Comparison of ENCODE assay signal across 12 cellular contexts in the genomic region with DNA sequence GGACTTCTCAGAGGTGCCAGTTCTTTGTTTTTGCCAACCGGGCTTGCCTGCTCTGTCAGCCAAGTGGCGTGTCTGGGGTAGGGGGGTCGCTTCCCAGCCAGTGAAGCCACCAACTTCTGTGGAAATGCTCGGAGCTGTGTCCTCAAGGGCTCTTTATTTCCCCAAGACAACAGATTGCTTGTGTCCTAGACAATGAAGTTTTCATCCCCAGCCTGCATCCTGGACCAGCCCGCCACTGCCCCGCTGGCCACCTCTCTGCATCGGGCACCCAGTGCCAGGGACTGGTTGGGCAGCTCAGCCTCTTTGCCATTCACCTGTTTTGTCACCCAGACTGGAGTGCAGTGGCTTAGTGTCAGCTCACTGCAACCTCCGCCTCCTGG. TPM values are rescaled to one million over a fixed set of nuclear protein-coding genes. Genes with fewer than 3 reads are reported as not detected.
A peak's percentile ranks its signal among the peaks of the same experiment; 100 is the strongest.
DNase-seq lines count a peak whose midpoint lies in the region; ATAC-seq and TF ChIP-seq lines count a peak whose summit lies in the region.
"Had no signal": no experiment of that assay in that cellular context is flagged by ENCODE, and none has a peak within 500 bp of the region (broad histone marks: within the 10 kb centered on the region; RNA-seq: fewer than 3 reads in every experiment).

No MANE protein-coding gene starts in this region.

- H3K4me1 Mint-ChIP-seq in activated CD8-positive, alpha-beta T cell treated with anti-CD3 and anti-CD28 coated beads for 36 hours (ENCODE audit: low read depth) = peaks cover 43% of the 10 kb centered on the region
- peaks cover 54% of the 10 kb centered on the region for H3K4me1 Mint-ChIP-seq in activated CD8-positive, alpha-beta T cell treated with anti-CD3 and anti-CD28 coated beads, Interleukin-2, amount 10 ng/mL, durations not matched to agents 7 days and 5 days (ENCODE audit: low read depth)
- peaks cover 69% of the 10 kb centered on the region for H3K4me1 Mint-ChIP-seq in nephron progenitor cell

- POLR2A ChIA-PET in activated CD8-positive, alpha-beta T cell treated with anti-CD3 and anti-CD28 coated beads for 36 hours (lab: Charles Lee) = interaction anchor here (0.7 kb wide), 2 partner anchors 15 to 40 kb away, joined by 3 read pairs; no protein-coding TSS in a partner anchor
- POLR2A ChIA-PET in activated CD8-positive, alpha-beta T cell treated with anti-CD3 and anti-CD28 coated beads, Interleukin-2, amount 10 ng/mL, durations not matched to agents 7 days and 5 days (lab: Charles Lee) = no interaction called here

- TF ChIP-seq POLR2A in tibial nerve (IDR thresholded peaks at IDR 0.05) = no peak

- no peak overlapping the region for H3K4me3 ChIP-seq in tibial nerve

- H3K27me3 Mint-ChIP-seq in activated CD8-positive, alpha-beta T cell treated with anti-CD3 and anti-CD28 coated beads for 36 hours = no peaks in the 10 kb centered on the region
- H3K27me3 Mint-ChIP-seq in activated CD8-positive, alpha-beta T cell treated with anti-CD3 and anti-CD28 coated beads, Interleukin-2, amount 10 ng/mL, durations not matched to agents 7 days and 5 days (ENCODE audit: low read depth) = no peaks in the 10 kb centered on the region
- H3K27me3 Mint-ChIP-seq in nephron progenitor cell (ENCODE audit: low read depth, poor library complexity) = no peaks in the 10 kb centered on the region
- H3K27me3 Mint-ChIP-seq: natural killer cell treated with Interleukin-12 subunit alpha and Interleukin-12 subunit beta and Interleukin-15 and Interleukin-18, amount 100 ng/mL, for 72 hours; stimulated activated memory B cell treated with anti-CD40 and anti-IgM and Interleukin-4, amounts not matched to agents 10 μg/mL and 1 μg/mL and 100 μg/mL, for 72 hours had no signal

- no peak for ATAC-seq in activated CD8-positive, alpha-beta T cell treated with anti-CD3 and anti-CD28 coated beads for 36 hours
- ATAC-seq in activated CD8-positive, alpha-beta T cell treated with anti-CD3 and anti-CD28 coated beads, Interleukin-2, amount 10 ng/mL, durations not matched to agents 7 days and 5 days = no peak
- ATAC-seq in HG03571 (IDR thresholded peaks at IDR 0.05; ENCODE audit: unreplicated experiment) = no peak
- ATAC-seq: natural killer cell treated with Interleukin-12 subunit alpha and Interleukin-12 subunit beta and Interleukin-15 and Interleukin-18, amount 100 ng/mL, for 72 hours; stimulated activated memory B cell treated with anti-CD40 and anti-IgM and Interleukin-4, amounts not matched to agents 10 μg/mL and 1 μg/mL and 100 μg/mL, for 72 hours had no signal

- peaks cover 2% of the 10 kb centered on the region for H3K36me3 Mint-ChIP-seq in activated CD8-positive, alpha-beta T cell treated with anti-CD3 and anti-CD28 coated beads for 36 hours (ENCODE audit: low read depth)
- H3K36me3 Mint-ChIP-seq in activated CD8-positive, alpha-beta T cell treated with anti-CD3 and anti-CD28 coated beads, Interleukin-2, amount 10 ng/mL, durations not matched to agents 7 days and 5 days (ENCODE audit: low read depth) = no peaks in the 10 kb centered on the region
- no peaks in the 10 kb centered on the region for H3K36me3 Mint-ChIP-seq in nephron progenitor cell (ENCODE audit: low read depth)
- H3K36me3 Mint-ChIP-seq: natural killer cell treated with Interleukin-12 subunit alpha and Interleukin-12 subunit beta and Interleukin-15 and Interleukin-18, amount 100 ng/mL, for 72 hours had no signal

- peak in 1 of 2 donors; percentile 37 for TF ChIP-seq EP300 in tibial nerve (IDR thresholded peaks at IDR 0.05)

- no peak overlapping the region for H3K4me3 Mint-ChIP-seq in activated CD8-positive, alpha-beta T cell treated with anti-CD3 and anti-CD28 coated beads for 36 hours
- H3K4me3 Mint-ChIP-seq in activated CD8-positive, alpha-beta T cell treated with anti-CD3 and anti-CD28 coated beads, Interleukin-2, amount 10 ng/mL, durations not matched to agents 7 days and 5 days = no peak overlapping the region
- no peak overlapping the region for H3K4me3 Mint-ChIP-seq in nephron progenitor cell
- H3K4me3 Mint-ChIP-seq: stimulated activated memory B cell treated with anti-CD40 and anti-IgM and Interleukin-4, amounts not matched to agents 10 μg/mL and 1 μg/mL and 100 μg/mL, for 72 hours had no signal

- H3K27me3 ChIP-seq in tibial nerve = no peaks in the 10 kb centered on the region

- peak overlapping the region; percentile 30 for H3K27ac Mint-ChIP-seq in activated CD8-positive, alpha-beta T cell treated with anti-CD3 and anti-CD28 coated beads for 36 hours
- H3K27ac Mint-ChIP-seq in activated CD8-positive, alpha-beta T cell treated with anti-CD3 and anti-CD28 coated beads, Interleukin-2, amount 10 ng/mL, durations not matched to agents 7 days and 5 days = no peak overlapping the region
- peak overlapping the region; percentile 81 for H3K27ac Mint-ChIP-seq in nephron progenitor cell
- H3K27ac Mint-ChIP-seq: stimulated activated memory B cell treated with anti-CD40 and anti-IgM and Interleukin-4, amounts not matched to agents 10 μg/mL and 1 μg/mL and 100 μg/mL, for 72 hours had no signal

- H3K36me3 ChIP-seq in tibial nerve = no peaks in the 10 kb centered on the region

- H3K27ac ChIP-seq in epithelial cell of prostate (peak overlapping the region; percentile 75), tibial nerve (peak overlapping the region in 3 of 4 donors; percentile 56 to 100 (median 100))

- H3K4me1 ChIP-seq in tibial nerve = peaks cover 0 to 82% (median 61%) of the 10 kb centered on the region in 4 donors

- DNase-seq in activated CD8-positive, alpha-beta T cell treated with anti-CD3 and anti-CD28 coated beads for 36 hours = no peak
- DNase-seq in activated CD8-positive, alpha-beta T cell treated with anti-CD3 and anti-CD28 coated beads, Interleukin-2, amount 10 ng/mL, durations not matched to agents 7 days and 5 days = no peak
- DNase-seq in epithelial cell of prostate (ENCODE audit: low read depth, low spot score) = no peak
- no peak for DNase-seq in nephron progenitor cell
- no peak for DNase-seq in tibial nerve (ENCODE audit: low spot score in 2 of 2)
- DNase-seq in DMS153 (lab: John Stamatoyannopoulos, UW) = no peak
- no peak for DNase-seq in DMS53 (lab: John Stamatoyannopoulos, UW)
- DNase-seq: activated T-cell treated with anti-CD3 and anti-CD28 coated beads, Interleukin-2, amount 50 U/mL, for 1 hour; stimulated activated CD4-positive, alpha-beta T cell treated with anti-CD3 and anti-CD28 coated beads, Interleukin-1b, Interleukin-23, amount 100 ng/mL, for 48 hours had no signal

- CTCF ChIA-PET in activated CD8-positive, alpha-beta T cell treated with anti-CD3 and anti-CD28 coated beads for 36 hours (lab: Charles Lee) = interaction anchor here (0.6 to 7.5 kb wide), 4 partner anchors 19 to 187 kb away, joined by 3 to 66 read pairs (median 4); a partner anchor contains a TSS
- CTCF ChIA-PET in activated CD8-positive, alpha-beta T cell treated with anti-CD3 and anti-CD28 coated beads, Interleukin-2, amount 10 ng/mL, durations not matched to agents 7 days and 5 days (lab: Charles Lee) = interaction anchor here (1.5 to 6.0 kb wide), 3 partner anchors 19 to 43 kb away, joined by 3 to 45 read pairs (median 5); a partner anchor contains a TSS

- 65 to 68% methylated on average over 8 of the region's 8 CpGs for WGBS in tibial nerve, 2 donors

- no peak for TF ChIP-seq CTCF in activated CD8-positive, alpha-beta T cell treated with anti-CD3 and anti-CD28 coated beads for 36 hours (IDR thresholded peaks at IDR 0.05)
- TF ChIP-seq CTCF in nephron progenitor cell (IDR thresholded peaks at IDR 0.05) (no peak), tibial nerve (IDR thresholded peaks at IDR 0.05) (no peak)

- intact Hi-C loops in activated CD8-positive, alpha-beta T cell treated with anti-CD3 and anti-CD28 coated beads for 36 hours (cut with micrococcal nuclease) = loop anchor here (5.0 kb wide), 1 partner anchor 42 kb away; no protein-coding TSS in a partner anchor

- H3K9me3 ChIP-seq in tibial nerve = no peaks in the 10 kb centered on the region

- H3K9me3 Mint-ChIP-seq in activated CD8-positive, alpha-beta T cell treated with anti-CD3 and anti-CD28 coated beads for 36 hours = no peaks in the 10 kb centered on the region
- H3K9me3 Mint-ChIP-seq in activated CD8-positive, alpha-beta T cell treated with anti-CD3 and anti-CD28 coated beads, Interleukin-2, amount 10 ng/mL, durations not matched to agents 7 days and 5 days (ENCODE audit: insufficient read depth) = no peaks in the 10 kb centered on the region
- H3K9me3 Mint-ChIP-seq in nephron progenitor cell = no peaks in the 10 kb centered on the region
- H3K9me3 Mint-ChIP-seq: natural killer cell treated with Interleukin-12 subunit alpha and Interleukin-12 subunit beta and Interleukin-15 and Interleukin-18, amount 100 ng/mL, for 72 hours; stimulated activated memory B cell treated with anti-CD40 and anti-IgM and Interleukin-4, amounts not matched to agents 10 μg/mL and 1 μg/mL and 100 μg/mL, for 72 hours had no signal

RNA-seq across cellular contexts. Expression of a gene that starts 3.7 kb away (rescaled TPM):
- 10 to 100 TPM; 74.3 to 77.4 TPM for total RNA-seq in activated CD8-positive, alpha-beta T cell treated with anti-CD3 and anti-CD28 coated beads for 36 hours
- 10 to 100 TPM; 92.4 to 92.7 TPM for total RNA-seq in activated CD8-positive, alpha-beta T cell treated with anti-CD3 and anti-CD28 coated beads, Interleukin-2, amount 10 ng/mL, durations not matched to agents 7 days and 5 days
- total RNA-seq in tibial nerve = 100 to 1,000 TPM in 1 of 4 donors, 10 to 100 TPM in 3; 35.6 to 147 (median 68.9) TPM

RNA-seq across cellular contexts. Expression of a gene that starts 19.2 kb away (rescaled TPM):
- 1 to 10 TPM; 8.0 to 8.6 TPM for total RNA-seq in activated CD8-positive, alpha-beta T cell treated with anti-CD3 and anti-CD28 coated beads for 36 hours
- total RNA-seq in activated CD8-positive, alpha-beta T cell treated with anti-CD3 and anti-CD28 coated beads, Interleukin-2, amount 10 ng/mL, durations not matched to agents 7 days and 5 days = 10 to 100 TPM; 26.8 to 28.1 TPM
- 100 to 1,000 TPM; 149 to 242 (median 184) TPM for total RNA-seq in tibial nerve

RNA-seq across cellular contexts. Expression of a gene that starts 29.9 kb away (rescaled TPM):
- 10 to 100 TPM; 26.8 to 27.8 TPM for total RNA-seq in activated CD8-positive, alpha-beta T cell treated with anti-CD3 and anti-CD28 coated beads for 36 hours
- not detected for total RNA-seq in activated CD8-positive, alpha-beta T cell treated with anti-CD3 and anti-CD28 coated beads, Interleukin-2, amount 10 ng/mL, durations not matched to agents 7 days and 5 days
- 100 to 1,000 TPM in 1 of 4 donors, 10 to 100 TPM in 3; 52.2 to 256 (median 75.6) TPM for total RNA-seq in tibial nerve

RNA-seq across cellular contexts. Expression of a gene that starts 50.8 kb away (rescaled TPM):
- 1 to 10 TPM; 3.6 TPM for total RNA-seq in activated CD8-positive, alpha-beta T cell treated with anti-CD3 and anti-CD28 coated beads for 36 hours
- total RNA-seq in activated CD8-positive, alpha-beta T cell treated with anti-CD3 and anti-CD28 coated beads, Interleukin-2, amount 10 ng/mL, durations not matched to agents 7 days and 5 days = 1 to 10 TPM; 3.4 to 3.5 TPM
- 10 to 100 TPM; 13.8 to 34.8 (median 20.1) TPM for total RNA-seq in tibial nerve

RNA-seq across cellular contexts. Expression of a gene that starts 50.9 kb away (rescaled TPM):
- 100 to 1,000 TPM; 242 to 254 TPM for total RNA-seq in activated CD8-positive, alpha-beta T cell treated with anti-CD3 and anti-CD28 coated beads for 36 hours
- 100 to 1,000 TPM; 283 to 291 TPM for total RNA-seq in activated CD8-positive, alpha-beta T cell treated with anti-CD3 and anti-CD28 coated beads, Interleukin-2, amount 10 ng/mL, durations not matched to agents 7 days and 5 days
- total RNA-seq in tibial nerve = 100 to 1,000 TPM; 139 to 251 (median 164) TPM

Comparison
In these comparisons a context has a peak if more than half of its experiments do, and no peak if none do; other contexts are left out.
1. RNA of a gene that starts 29.9 kb away (total RNA-seq): 52.2 to 256 TPM in tibial nerve and 26.8 to 27.8 TPM in activated CD8-positive, alpha-beta T cell treated with anti-CD3 and anti-CD28 coated beads for 36 hours; not detected in activated CD8-positive, alpha-beta T cell treated with anti-CD3 and anti-CD28 coated beads, Interleukin-2, amount 10 ng/mL, durations not matched to agents 7 days and 5 days; every median in the first group is over 10 times any median in the second.
2. RNA of a gene that starts 19.2 kb away (total RNA-seq): 149 to 242 TPM in tibial nerve; 26.8 to 28.1 TPM in activated CD8-positive, alpha-beta T cell treated with anti-CD3 and anti-CD28 coated beads, Interleukin-2, amount 10 ng/mL, durations not matched to agents 7 days and 5 days and 8.0 to 8.6 TPM in activated CD8-positive, alpha-beta T cell treated with anti-CD3 and anti-CD28 coated beads for 36 hours; every median in the first group is over 4 times any median in the second.